Comparison of ENCODE assay signal across 1 cellular context in genomic region chrX:46333550-46333949, GRCh38.
TF ChIP-seq lines count a peak whose summit lies in the region.

No MANE protein-coding gene starts in this region.

TF ChIP-seq in HCT116, 20 proteins besides CTCF, POLR2A, EP300 and RAD21 (continued from another document):
- TF ChIP-seq REST (IDR thresholded peaks at IDR 0.05; ENCODE audit: low read depth) (no peak), CEBPB (IDR thresholded peaks at IDR 0.05; ENCODE audit: low read depth) (no peak), ATF3 (IDR thresholded peaks at IDR 0.05) (no peak), SIN3A (IDR thresholded peaks at IDR 0.05; ENCODE audit: low read depth) (no peak), EZH2 (IDR thresholded peaks at IDR 0.05) (no peak)
